Comparison of ENCODE assay signal across 11 cellular contexts in the genomic region with DNA sequence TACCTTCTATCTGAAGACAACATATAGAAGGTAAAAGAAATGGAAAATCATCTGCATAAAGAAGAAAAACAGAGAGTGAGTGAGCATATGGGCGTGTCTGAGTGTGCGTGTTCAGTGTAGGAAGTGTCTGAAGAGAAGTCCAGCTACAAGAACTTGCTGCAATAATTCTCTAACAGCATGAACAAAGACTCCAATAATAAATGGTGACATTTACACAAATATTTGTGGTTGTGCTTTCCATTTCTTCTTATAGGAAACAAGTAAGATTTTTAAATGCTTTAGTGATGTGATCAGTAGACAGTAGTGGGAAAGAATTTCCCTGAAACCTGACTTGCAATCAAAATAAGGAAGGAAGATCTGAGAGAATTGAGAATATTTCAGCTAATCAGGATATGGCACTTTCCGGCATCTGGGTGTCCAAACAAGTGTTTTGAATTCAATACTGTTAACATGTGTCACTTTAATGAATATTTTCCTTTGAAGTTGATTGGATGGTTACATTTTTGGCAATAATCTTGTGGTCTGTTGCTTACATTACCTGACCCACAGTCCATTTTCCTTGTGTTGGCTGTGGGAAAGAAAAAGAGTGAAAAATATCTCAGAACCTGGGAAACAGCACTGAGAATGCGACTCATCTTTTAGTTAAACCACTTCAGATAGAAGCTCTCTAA.
DNase-seq lines count a peak whose midpoint lies in the region; ATAC-seq and TF ChIP-seq lines count a peak whose summit lies in the region.
"Had no signal": no experiment of that assay in that cellular context is flagged by ENCODE, and none has a peak within 500 bp of the region (broad histone marks: within the 10 kb centered on the region; RNA-seq: fewer than 3 reads in every experiment).

No MANE protein-coding gene starts in this region.

- no peak for TF ChIP-seq CTCF in AG04450 (IDR thresholded peaks at IDR 0.05; ENCODE audit: low read depth, low read length)
- no peak for TF ChIP-seq CTCF in NB4 (IDR thresholded peaks at IDR 0.05; ENCODE audit: low read depth, low read length)

- DNase-seq in AG04450 (ENCODE audit: low read depth, low spot score) (no peak), NB4 (ENCODE audit: low read depth) (peak; percentile 4), NCI-H2029 treated with DMSO at 0.1 percent for 48 hours (lab: John Stamatoyannopoulos, UW) (no peak)
- no peak for DNase-seq in activated CD8-positive, alpha-beta memory T cell treated with anti-CD3 and anti-CD28 coated beads, Interleukin-2, amount 50 U/mL, for 48 hours
- DNase-seq in naive thymus-derived CD8-positive, alpha-beta T cell: no peak
- DNase-seq: COR-L47, NCI-H1092 treated with DMSO at 0.1 percent for 48 hours had no signal

- ATAC-seq in HG03439 (IDR thresholded peaks at IDR 0.05; ENCODE audit: unreplicated experiment): no peak
- ATAC-seq in naive thymus-derived CD8-positive, alpha-beta T cell: no peak
- ATAC-seq: stimulated activated effector memory CD8-positive, alpha-beta T cell treated with anti-CD3 and anti-CD28 coated beads, Interleukin-12 subunit alpha, Interleukin-12 subunit beta, amount 100 ng/mL, for 72 hours had no signal

- H3K9me3 ChIP-seq in AG04450 (ENCODE audit: control insufficient read depth, insufficient read depth, low read length): no peaks in the 10 kb centered on the region
- H3K9me3 ChIP-seq in duodenal mucosa (ENCODE audit: control insufficient read depth in 1 of 2, low read length in 2 of 2): no peaks in the 10 kb centered on the region
- no peaks in the 10 kb centered on the region for H3K9me3 ChIP-seq in muscle layer of duodenum (ENCODE audit: control insufficient read depth in 1 of 2, low read length in 2 of 2)

- H3K4me3 ChIP-seq in AG04450 (ENCODE audit: low read depth, low read length) (peak overlapping the region; percentile 57), NB4 (ENCODE audit: low read depth, low read length) (peak overlapping the region; percentile 25), duodenal mucosa (ENCODE audit: low read depth in 1 of 2, low read length in 2 of 2) (peak overlapping the region; percentile 34 to 44), muscle layer of duodenum (ENCODE audit: low read depth in 1 of 2, low read length in 2 of 2) (peak overlapping the region; percentile 44 to 56)

- TF ChIP-seq POLR2A in NB4 (IDR thresholded peaks at IDR 0.05; ENCODE audit: extremely low read depth, insufficient read length): no peak

- H3K27ac ChIP-seq in AG04450 (ENCODE audit: low read depth, low read length): peak overlapping the region; percentile 91
- H3K27ac ChIP-seq in duodenal mucosa (ENCODE audit: low read depth, low read length): no peak overlapping the region
- peak overlapping the region; percentile 81 for H3K27ac ChIP-seq in muscle layer of duodenum (ENCODE audit: low read length)

- no peak overlapping the region for H3K27ac Mint-ChIP-seq in naive thymus-derived CD8-positive, alpha-beta T cell
- H3K27ac Mint-ChIP-seq: stimulated activated effector memory CD8-positive, alpha-beta T cell treated with anti-CD3 and anti-CD28 coated beads, Interleukin-12 subunit alpha, Interleukin-12 subunit beta, amount 100 ng/mL, for 72 hours had no signal

- H3K4me1 ChIP-seq in duodenal mucosa (ENCODE audit: control insufficient read depth in 1 of 2, insufficient read depth in 2 of 2, low read length in 2 of 2) (peaks cover 0 to 6% of the 10 kb centered on the region in 2 donors), muscle layer of duodenum (ENCODE audit: control insufficient read depth in 1 of 2, insufficient read depth in 2 of 2, low read length in 2 of 2) (peaks cover 4 to 7% of the 10 kb centered on the region in 2 donors)

- peak overlapping the region in 1 of 2 donors; percentile 23 for H3K9ac ChIP-seq in duodenal mucosa (ENCODE audit: low read depth in 1 of 2, low read length in 2 of 2)

- CTCF ChIA-PET in AG04450 (lab: Charles Lee): interaction anchor here (0.5 to 1.2 kb wide), 2 partner anchors 17 to 118 kb away, joined by 4 to 5 read pairs; no protein-coding TSS in a partner anchor

- H3K27me3 ChIP-seq in AG04450 (ENCODE audit: control insufficient read depth, insufficient read depth, low read length): no peaks in the 10 kb centered on the region
- H3K27me3 ChIP-seq in duodenal mucosa (ENCODE audit: control insufficient read depth in 1 of 2, insufficient read depth in 2 of 2, low read length in 2 of 2): no peaks in the 10 kb centered on the region
- H3K27me3 ChIP-seq in muscle layer of duodenum (ENCODE audit: low read depth, low read length): no peaks in the 10 kb centered on the region

- peaks cover 0 to 3% (median 0%) of the 10 kb centered on the region in 9 donors for H3K9me3 Mint-ChIP-seq in naive thymus-derived CD8-positive, alpha-beta T cell
- H3K9me3 Mint-ChIP-seq: stimulated activated effector memory CD8-positive, alpha-beta T cell treated with anti-CD3 and anti-CD28 coated beads, Interleukin-12 subunit alpha, Interleukin-12 subunit beta, amount 100 ng/mL, for 72 hours had no signal

- H3K4me1 Mint-ChIP-seq in naive thymus-derived CD8-positive, alpha-beta T cell: peaks cover 0 to 6% (median 3%) of the 10 kb centered on the region in 4 donors
- H3K4me1 Mint-ChIP-seq: stimulated activated effector memory CD8-positive, alpha-beta T cell treated with anti-CD3 and anti-CD28 coated beads, Interleukin-12 subunit alpha, Interleukin-12 subunit beta, amount 100 ng/mL, for 72 hours had no signal

- no peaks in the 10 kb centered on the region for H3K36me3 Mint-ChIP-seq in naive thymus-derived CD8-positive, alpha-beta T cell
- H3K36me3 Mint-ChIP-seq: stimulated activated effector memory CD8-positive, alpha-beta T cell treated with anti-CD3 and anti-CD28 coated beads, Interleukin-12 subunit alpha, Interleukin-12 subunit beta, amount 100 ng/mL, for 72 hours had no signal

- peak overlapping the region in 1 of 10 donors; percentile 26 for H3K4me3 Mint-ChIP-seq in naive thymus-derived CD8-positive, alpha-beta T cell
- H3K4me3 Mint-ChIP-seq: stimulated activated effector memory CD8-positive, alpha-beta T cell treated with anti-CD3 and anti-CD28 coated beads, Interleukin-12 subunit alpha, Interleukin-12 subunit beta, amount 100 ng/mL, for 72 hours had no signal

- no peaks in the 10 kb centered on the region for H3K36me3 ChIP-seq in duodenal mucosa (ENCODE audit: control insufficient read depth in 1 of 2, insufficient read depth in 2 of 2, low read length in 2 of 2)
- no peaks in the 10 kb centered on the region for H3K36me3 ChIP-seq in muscle layer of duodenum (ENCODE audit: control insufficient read depth in 1 of 2, insufficient read depth in 2 of 2, low read length in 2 of 2)

- POLR2A ChIA-PET in AG04450 (lab: Yijun Ruan, JAX): interaction anchor here (1.3 to 1.5 kb wide), 2 partner anchors 29 to 154 kb away, joined by 3 to 7 read pairs; a partner anchor contains a TSS
- POLR2A ChIA-PET in naive thymus-derived CD8-positive, alpha-beta T cell (lab: Charles Lee): no interaction called here

- peaks cover 3 to 12% (median 7%) of the 10 kb centered on the region in 5 donors for H3K27me3 Mint-ChIP-seq in naive thymus-derived CD8-positive, alpha-beta T cell
